Comparison of ENCODE assay signal across 8 cellular contexts in the genomic region with DNA sequence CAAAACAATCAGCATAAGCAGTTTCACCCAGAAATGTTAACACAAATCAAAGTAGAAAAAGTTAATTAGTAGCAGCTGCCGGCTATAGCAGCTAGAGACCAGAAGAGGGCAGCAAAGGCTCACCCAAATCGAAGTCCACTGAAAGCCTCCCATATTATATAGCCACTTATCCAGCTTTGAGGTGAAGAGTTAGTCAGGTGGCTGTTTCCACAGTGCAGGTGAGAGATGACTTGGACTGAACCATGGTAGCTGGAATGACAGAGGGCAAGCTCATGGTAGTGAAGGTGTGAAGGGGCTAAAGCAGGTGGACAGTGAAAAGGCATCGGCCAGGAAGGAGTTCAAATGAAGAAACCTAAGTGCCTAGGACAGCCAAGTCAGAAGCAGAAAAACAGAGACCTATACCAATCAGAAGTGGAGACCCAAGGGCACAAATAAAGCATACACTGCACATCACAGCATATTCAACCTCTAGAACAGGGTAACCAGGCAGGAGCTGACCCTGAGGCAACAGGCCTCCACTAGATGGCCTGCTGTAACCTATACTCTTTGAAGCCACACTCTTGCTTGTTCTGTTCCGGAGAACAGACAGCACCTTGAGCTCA. TPM values are rescaled to one million over a fixed set of nuclear protein-coding genes. Genes with fewer than 3 reads are reported as not detected.
DNase-seq lines count a peak whose midpoint lies in the region; ATAC-seq and TF ChIP-seq lines count a peak whose summit lies in the region.

No MANE protein-coding gene starts in this region.

- TF ChIP-seq CTCF in RWPE1 (conservative IDR thresholded peaks at IDR 0.05; ENCODE audit: low read depth) (peak; percentile 100), fibroblast of villous mesenchyme (IDR thresholded peaks at IDR 0.05; ENCODE audit: insufficient read depth, low read depth, low read length) (peak; percentile 85), type B pancreatic cell (conservative IDR thresholded peaks at IDR 0.05) (peak; percentile 98)

- CTCF ChIA-PET in RWPE1 (lab: Yijun Ruan, JAX), result interaction anchor here (0.5 to 3.0 kb wide), 24 partner anchors 8 to 340 kb away, joined by 3 to 32 read pairs (median 6); no protein-coding TSS in a partner anchor

- no peaks in the 10 kb centered on the region for H3K9me3 Mint-ChIP-seq in type B pancreatic cell

- H3K27me3 Mint-ChIP-seq in type B pancreatic cell, result no peaks in the 10 kb centered on the region

- peaks cover 3% of the 10 kb centered on the region for H3K36me3 Mint-ChIP-seq in type B pancreatic cell

- H3K4me3 Mint-ChIP-seq in type B pancreatic cell, result no peak overlapping the region

- H3K27ac ChIP-seq in RWPE1, result no peak overlapping the region

- DNase-seq in GM04504 (ENCODE audit: low read depth) (peak; percentile 32), Kasumi-1 (lab: John Stamatoyannopoulos, UW) (peak; percentile 80 to 89), RWPE1 (ENCODE audit: low spot score) (peak; percentile 63), fibroblast of villous mesenchyme (ENCODE audit: low read depth) (peak; percentile 74), nucleus accumbens (lab: John Stamatoyannopoulos, UW) (peak in 47 of 56 donors; percentile 8 to 71 (median 40)), type B pancreatic cell (ENCODE audit: extremely low spot score, unreplicated experiment) (no peak)
- peak; percentile 33 for DNase-seq in activated T-helper 9 cell treated with anti-CD3 and anti-CD28 coated beads, Interleukin-2, amount 50 U/mL, for 16 hours (ENCODE audit: low read depth)

- ATAC-seq in HG03025 (IDR thresholded peaks at IDR 0.05; ENCODE audit: low FRiP score, unreplicated experiment), result no peak

- H3K27ac Mint-ChIP-seq in type B pancreatic cell, result peak overlapping the region; percentile 43

- peaks cover 10% of the 10 kb centered on the region for H3K4me1 Mint-ChIP-seq in type B pancreatic cell (ENCODE audit: unreplicated experiment)

- H3K4me3 ChIP-seq in fibroblast of villous mesenchyme (ENCODE audit: low read depth, low read length), result no peak overlapping the region

- POLR2A ChIA-PET in RWPE1 (lab: Yijun Ruan, JAX; ENCODE audit: low non-redundant PET), result no interaction called here

RNA-seq across cellular contexts. Expression of gene RNF38, which starts 7.2 kb away (rescaled TPM):
- 9.0 and 14.7 TPM in 2 replicates for total RNA-seq in fibroblast of villous mesenchyme
- total RNA-seq in type B pancreatic cell (ENCODE audit: low replicate concordance), result 34.7 and 39.9 TPM in 2 replicates
